In the genomic region with DNA sequence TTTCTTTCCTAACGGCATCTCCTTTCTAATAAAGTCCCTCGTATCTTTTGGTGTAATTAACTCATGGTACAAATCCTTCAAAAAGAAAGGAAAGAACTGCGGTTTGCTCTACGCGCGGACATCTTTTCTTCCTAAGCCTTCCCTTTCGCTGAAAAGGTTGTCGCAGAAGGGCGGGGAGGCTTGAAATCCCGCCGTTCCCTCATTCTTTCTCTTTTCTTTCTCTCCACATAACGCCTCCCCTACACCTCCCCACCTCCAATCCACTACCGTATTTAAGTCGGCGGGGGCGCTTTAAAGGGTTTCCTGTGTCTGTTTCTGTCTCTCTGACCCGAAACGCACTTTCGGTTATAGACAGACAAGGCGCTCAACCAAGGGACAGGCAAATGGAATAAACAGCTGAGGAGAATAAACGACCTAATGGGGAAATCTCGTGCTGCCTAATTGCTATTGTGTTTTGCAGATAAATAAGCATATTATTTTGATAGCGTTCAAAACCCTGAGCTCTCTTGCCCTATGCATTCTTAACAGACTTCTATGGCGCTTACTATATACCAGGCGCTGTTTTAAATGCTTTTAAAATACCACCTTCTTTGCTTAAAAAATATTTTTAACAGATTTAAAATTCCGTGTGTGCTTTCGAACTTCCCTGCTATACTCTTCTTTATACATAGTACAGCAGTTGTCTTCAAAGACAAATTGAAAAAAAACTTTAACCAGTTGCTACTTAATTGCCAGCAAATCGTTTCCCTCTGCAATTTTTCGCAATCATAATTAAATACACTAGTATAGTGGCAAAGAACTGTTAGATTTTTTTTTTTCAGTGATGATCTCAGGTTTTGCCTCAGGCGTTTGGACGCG, we compare ENCODE assay signal across 8 cellular contexts. TPM values are rescaled to one million over a fixed set of nuclear protein-coding genes. Genes with fewer than 3 reads are reported as not detected.
DNase-seq lines count a peak whose midpoint lies in the region; ATAC-seq, FAIRE-seq and TF ChIP-seq lines count a peak whose summit lies in the region.

No MANE protein-coding gene starts in this region.

- peak overlapping the region; percentile 48 for H2AFZ ChIP-seq in endothelial cell of umbilical vein (ENCODE audit: low read depth, low read length)

- TF ChIP-seq CTCF in HFFc6 (IDR thresholded peaks at IDR 0.05): no peak
- no peak for TF ChIP-seq CTCF in endothelial cell of umbilical vein (IDR thresholded peaks at IDR 0.05; ENCODE audit: extremely low read depth in 1 of 2, insufficient read depth in 1 of 2, low read depth in 1 of 2, low read length in 2 of 2)

- peaks cover 39% of the 10 kb centered on the region for H3K27me3 Mint-ChIP-seq in HFFc6 (ENCODE audit: insufficient read depth)
- peaks cover 26 to 33% of the 10 kb centered on the region in 2 donors for H3K27me3 Mint-ChIP-seq in stimulated activated naive B cell treated with anti-CD40 and anti-IgM and Interleukin-4, amounts not matched to agents 10 μg/mL and 1 μg/mL and 100 μg/mL, for 72 hours

- no peaks in the 10 kb centered on the region for H3K36me3 ChIP-seq in endothelial cell of umbilical vein (ENCODE audit: control insufficient read depth in 2 of 2, extremely low read depth in 1 of 2, insufficient read depth in 2 of 2, low read length in 2 of 2)

- no peaks in the 10 kb centered on the region for H3K9me3 ChIP-seq in endothelial cell of umbilical vein (replicated peaks; ENCODE audit: control insufficient read depth, insufficient read depth, low read length)

- H3K4me3 Mint-ChIP-seq in HFFc6: peak overlapping the region; percentile 51
- peak overlapping the region; percentile 84 to 92 for H3K4me3 Mint-ChIP-seq in stimulated activated naive B cell treated with anti-CD40 and anti-IgM and Interleukin-4, amounts not matched to agents 10 μg/mL and 1 μg/mL and 100 μg/mL, for 72 hours

- dilution Hi-C loops in endothelial cell of umbilical vein (cut with MboI; ENCODE audit: extremely low pct_ligation_motif_present, low sequenced_read_pairs): no loop called here

- H3K79me2 ChIP-seq in endothelial cell of umbilical vein (ENCODE audit: control insufficient read depth, insufficient read depth, low read length): no peaks in the 10 kb centered on the region

- H3K4me1 ChIP-seq in endothelial cell of umbilical vein (ENCODE audit: control insufficient read depth, extremely low read depth, insufficient read depth, low read length): peaks cover 33% of the 10 kb centered on the region

- peak overlapping the region; percentile 19 to 70 (median 64) for H3K4me3 ChIP-seq in endothelial cell of umbilical vein (replicated peaks in 1 of 3; ENCODE audit: insufficient read depth in 1 of 3, low read depth in 1 of 3, low read length in 3 of 3)

- no TSS peak for BruUV-seq in endothelial cell of umbilical vein (replicated peaks; lab: Mats Ljungman, UMichigan)

- FAIRE-seq in endothelial cell of umbilical vein (lab: Jason Lieb, UNC): peak; percentile 37

- peak overlapping the region; percentile 87 for H3K4me2 ChIP-seq in endothelial cell of umbilical vein (ENCODE audit: insufficient read depth, low read length)

- no peaks in the 10 kb centered on the region for H3K9me1 ChIP-seq in endothelial cell of umbilical vein (replicated peaks; ENCODE audit: control insufficient read depth, extremely low read depth, insufficient read depth, low read length)

- no peak overlapping the region for H3K27ac ChIP-seq in endothelial cell of umbilical vein (ENCODE audit: insufficient read depth, low read depth, low read length)

- intact Hi-C loops in endothelial cell of umbilical vein (cut with micrococcal nuclease): loop anchor here (5.0 kb wide), 2 partner anchors 235 to 875 kb away; no protein-coding TSS in a partner anchor

- H4K20me1 ChIP-seq in endothelial cell of umbilical vein (replicated peaks; ENCODE audit: control insufficient read depth, extremely low read depth, insufficient read depth, low read length): no peaks in the 10 kb centered on the region

- peak overlapping the region; percentile 35 for H3K9ac ChIP-seq in endothelial cell of umbilical vein (replicated peaks; ENCODE audit: extremely low read depth, insufficient read depth, low read length)

- no peak for TF ChIP-seq POLR2A in endothelial cell of umbilical vein (IDR thresholded peaks at IDR 0.05; ENCODE audit: low read depth, low read length)

- H3K27ac Mint-ChIP-seq in HFFc6: no peak overlapping the region
- H3K27ac Mint-ChIP-seq in stimulated activated naive B cell treated with anti-CD40 and anti-IgM and Interleukin-4, amounts not matched to agents 10 μg/mL and 1 μg/mL and 100 μg/mL, for 72 hours: peak overlapping the region; percentile 33

- POLR2A ChIA-PET in endothelial cell of umbilical vein (lab: Charles Lee): no interaction called here

- no peaks in the 10 kb centered on the region for H3K9me3 Mint-ChIP-seq in HFFc6
- no peaks in the 10 kb centered on the region for H3K9me3 Mint-ChIP-seq in stimulated activated naive B cell treated with anti-CD40 and anti-IgM and Interleukin-4, amounts not matched to agents 10 μg/mL and 1 μg/mL and 100 μg/mL, for 72 hours

- no peaks in the 10 kb centered on the region for H3K36me3 Mint-ChIP-seq in HFFc6 (ENCODE audit: low read depth)
- H3K36me3 Mint-ChIP-seq in stimulated activated naive B cell treated with anti-CD40 and anti-IgM and Interleukin-4, amounts not matched to agents 10 μg/mL and 1 μg/mL and 100 μg/mL, for 72 hours: no peaks in the 10 kb centered on the region

- CTCF ChIA-PET in endothelial cell of umbilical vein (lab: Charles Lee): interaction anchor here (0.7 kb wide), 1 partner anchor 436 kb away, joined by 3 read pairs; no protein-coding TSS in a partner anchor

- DNase-seq in HFFc6: no peak
- peak; percentile 52 to 59 for DNase-seq in NCI-H1930 (lab: John Stamatoyannopoulos, UW)
- DNase-seq in activated CD8-positive, alpha-beta memory T cell treated with anti-CD3 and anti-CD28 coated beads for 4 hours (ENCODE audit: low read depth in 2 of 2): peak; percentile 50 to 58
- DNase-seq in endothelial cell of umbilical vein (ENCODE audit: low read depth, low spot score): peak; percentile 47
- DNase-seq in mucosa of gallbladder (ENCODE audit: low spot score): peak; percentile 33
- DNase-seq in stimulated activated naive B cell treated with anti-CD40 and anti-IgM and Interleukin-4, amounts not matched to agents 10 μg/mL and 1 μg/mL and 100 μg/mL, for 72 hours: peak; percentile 53
- DNase-seq in NCI-H226: no peak

- peak; percentile 59 for ATAC-seq in GM18498 (IDR thresholded peaks at IDR 0.05; ENCODE audit: unreplicated experiment)
- peak; percentile 62 to 67 for ATAC-seq in stimulated activated naive B cell treated with anti-CD40 and anti-IgM and Interleukin-4, amounts not matched to agents 10 μg/mL and 1 μg/mL and 100 μg/mL, for 72 hours (replicated peaks)

- H3K27me3 ChIP-seq in endothelial cell of umbilical vein (ENCODE audit: control insufficient read depth in 2 of 2, insufficient read depth in 2 of 2, low read length in 2 of 2): peaks cover 62 to 65% of the 10 kb centered on the region in 2 experiments

- H3K4me1 Mint-ChIP-seq in HFFc6 (ENCODE audit: low read depth): peaks cover 29% of the 10 kb centered on the region
- H3K4me1 Mint-ChIP-seq in stimulated activated naive B cell treated with anti-CD40 and anti-IgM and Interleukin-4, amounts not matched to agents 10 μg/mL and 1 μg/mL and 100 μg/mL, for 72 hours: peaks cover 18 to 43% of the 10 kb centered on the region in 2 donors

TF ChIP-seq in endothelial cell of umbilical vein, 7 proteins besides CTCF, POLR2A, EP300 and RAD21:
- TF ChIP-seq FOS (IDR thresholded peaks at IDR 0.05; ENCODE audit: borderline replicate concordance, insufficient read depth, low read length) (no peak), JUN (IDR thresholded peaks at IDR 0.05; ENCODE audit: borderline replicate concordance, insufficient read depth, insufficient read length, low read depth) (no peak), MYC (IDR thresholded peaks at IDR 0.05; ENCODE audit: low read depth, low read length) (no peak), EZH2 (IDR thresholded peaks at IDR 0.05; ENCODE audit: borderline replicate concordance, low read depth, low read length, severe bottlenecking) (peak; percentile 27), GATA2 (IDR thresholded peaks at IDR 0.05; ENCODE audit: insufficient read depth, insufficient read length, low read depth, low read length) (no peak)

RNA-seq across cellular contexts. Expression of a gene that starts 2.5 kb away (rescaled TPM):
- total RNA-seq in HFFc6 (2021; fragmentation: NEBNext Ultra II Directional; extraction: Animal tissue kit (Norgen Biotek cat#: 25700)): not detected
- total RNA-seq in endothelial cell of umbilical vein: not detected in 2 replicates
- 0.03 and 0.07 TPM in 2 replicates for polyA plus RNA-seq in endothelial cell of umbilical vein
- polyA plus RNA-seq in endothelial cell of umbilical vein (2011; cell fraction: cytosol; rRNA removed): 0.03 TPM in 2 replicates
- polyA plus RNA-seq in endothelial cell of umbilical vein (2011; cell fraction: nucleus; rRNA removed): 0.10 and 0.26 TPM in 2 replicates
- 0.74 and 0.92 TPM in 2 replicates for polyA plus RNA-seq in endothelial cell of umbilical vein (2012)
- polyA minus RNA-seq in endothelial cell of umbilical vein: not detected in 2 replicates
- polyA minus RNA-seq in endothelial cell of umbilical vein (2011; cell fraction: cytosol; rRNA and poly(A)+ RNA removed): not detected
- polyA minus RNA-seq in endothelial cell of umbilical vein (2011; cell fraction: nucleus; rRNA and poly(A)+ RNA removed): not detected in 2 replicates
- 2.4 TPM for total RNA-seq in mucosa of gallbladder

RNA-seq across cellular contexts. Expression of a gene that starts 43.8 kb away (rescaled TPM):
- 10 to 100 TPM; 27.1 to 29.3 (median 28.6) TPM for total RNA-seq in HFFc6 (2021; fragmentation: NEBNext Ultra II Directional; extraction: Animal tissue kit (Norgen Biotek cat#: 25700))
- total RNA-seq in endothelial cell of umbilical vein (58.2 and 71.2 TPM in 2 replicates), mucosa of gallbladder (41.9 TPM)
- 20.3 and 27.7 TPM in 2 replicates for polyA plus RNA-seq in endothelial cell of umbilical vein
- polyA plus RNA-seq in endothelial cell of umbilical vein (2011; cell fraction: cytosol; rRNA removed): 25.3 and 29.9 TPM in 2 replicates
- polyA plus RNA-seq in endothelial cell of umbilical vein (2011; cell fraction: nucleus; rRNA removed): 57.9 and 62.1 TPM in 2 replicates
- polyA plus RNA-seq in endothelial cell of umbilical vein (2012): 39.7 and 40.1 TPM in 2 replicates
- polyA minus RNA-seq in endothelial cell of umbilical vein: 111 and 159 TPM in 2 replicates
- 52.8 TPM for polyA minus RNA-seq in endothelial cell of umbilical vein (2011; cell fraction: cytosol; rRNA and poly(A)+ RNA removed)
- polyA minus RNA-seq in endothelial cell of umbilical vein (2011; cell fraction: nucleus; rRNA and poly(A)+ RNA removed): 62.9 and 65.0 TPM in 2 replicates

Comparison
In these comparisons a context has a peak if more than half of its experiments do, and no peak if none do; other contexts are left out.
1. DNase-seq: peak in NCI-H1930 (2 of 2), activated CD8-positive, alpha-beta memory T cell treated with anti-CD3 and anti-CD28 coated beads for 4 hours (2 of 2), endothelial cell of umbilical vein (single experiment), mucosa of gallbladder (single experiment) and stimulated activated naive B cell treated with anti-CD40 and anti-IgM and Interleukin-4, amounts not matched to agents 10 μg/mL and 1 μg/mL and 100 μg/mL, for 72 hours (single experiment); none in HFFc6 (single experiment) and NCI-H226 (single experiment).